In the genomic region with DNA sequence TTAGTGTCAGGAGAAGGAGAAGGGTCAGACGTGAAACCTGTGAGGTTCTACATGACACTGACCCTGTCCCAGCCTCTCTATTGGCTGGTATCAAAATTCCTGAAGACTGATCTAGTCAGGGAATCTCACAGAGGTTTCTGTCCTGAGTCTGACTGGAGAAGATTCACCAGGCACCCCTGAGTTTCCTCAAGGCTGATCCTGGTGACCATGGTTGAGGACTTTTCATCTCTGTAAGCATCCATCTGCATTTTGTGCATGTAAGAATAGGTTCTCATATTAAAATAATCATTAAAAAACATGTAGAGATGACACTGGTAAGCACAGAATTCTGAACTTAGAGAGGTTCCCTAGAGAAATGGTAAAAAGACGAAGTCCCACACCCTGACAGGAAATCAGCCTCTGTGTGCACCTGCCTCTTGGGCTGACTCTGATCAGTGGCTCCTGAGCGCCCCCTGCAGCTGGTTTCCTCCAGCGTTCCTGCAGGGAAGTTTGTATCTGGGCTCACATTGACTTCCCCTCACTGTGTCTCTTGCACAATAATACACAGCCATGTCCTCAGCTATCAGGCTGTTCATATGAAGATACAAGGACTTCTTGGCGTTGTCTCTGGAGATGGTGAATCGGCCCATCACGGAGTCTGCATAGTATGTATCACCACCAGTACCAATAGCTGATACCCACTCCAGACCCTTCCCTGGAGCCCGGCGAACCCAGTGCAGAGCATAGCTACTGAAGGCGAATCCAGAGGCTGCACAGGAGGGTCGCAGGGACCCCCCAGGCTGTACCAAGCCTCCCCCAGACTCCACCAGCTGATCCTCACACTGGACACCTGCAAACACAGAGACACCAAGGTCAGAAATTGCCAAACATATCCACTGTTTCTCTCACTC, we compare ENCODE assay signal across 9 cellular contexts.
DNase-seq lines count a peak whose midpoint lies in the region; ATAC-seq and TF ChIP-seq lines count a peak whose summit lies in the region.
"Had no signal": no experiment of that assay in that cellular context is flagged by ENCODE, and none has a peak within 500 bp of the region (broad histone marks: within the 10 kb centered on the region; RNA-seq: fewer than 3 reads in every experiment).

No MANE protein-coding gene starts in this region.

- no peak overlapping the region for H3K27ac ChIP-seq in adrenal gland

- WGBS in adrenal gland, 4 donors, result 45 to 52% (median 46%) methylated on average over 9 to 11 of the region's 11 CpGs

- intact Hi-C loops in adrenal gland (cut with DNase I), result no loop called here

- peak in 1 of 6 experiments; percentile 10 for TF ChIP-seq CTCF in adrenal gland (IDR thresholded peaks at IDR 0.05)

- H3K36me3 Mint-ChIP-seq in T-cell, result no peaks in the 10 kb centered on the region
- H3K36me3 Mint-ChIP-seq: IgD-negative memory B cell had no signal

- no peak for TF ChIP-seq POLR2A in adrenal gland (IDR thresholded peaks at IDR 0.05)

- H3K4me3 Mint-ChIP-seq in T-cell, result peak overlapping the region in 1 of 3 donors; percentile 38

- H3K27me3 ChIP-seq in adrenal gland, result no peaks in the 10 kb centered on the region

- no peaks in the 10 kb centered on the region for H3K9me3 ChIP-seq in adrenal gland (replicated peaks in 1 of 3)

- peaks cover 19 to 25% (median 22%) of the 10 kb centered on the region in 3 donors for H3K4me1 Mint-ChIP-seq in T-cell

- ATAC-seq in T-cell (replicated peaks in 1 of 4), result peak; percentile 81 to 94 (median 90)

- no peaks in the 10 kb centered on the region for H3K36me3 ChIP-seq in adrenal gland (replicated peaks in 1 of 2)

- no peaks in the 10 kb centered on the region for H3K4me1 ChIP-seq in adrenal gland (replicated peaks in 1 of 2)

- CTCF ChIA-PET in T-cell (lab: Charles Lee), result interaction anchor here (0.6 to 1.7 kb wide), 10 partner anchors 10 to 176 kb away, joined by 3 to 16 read pairs (median 4); no protein-coding TSS in a partner anchor

- peaks cover 8 to 23% of the 10 kb centered on the region in 2 donors for H3K27me3 Mint-ChIP-seq in T-cell

- no peak overlapping the region for H3K4me3 ChIP-seq in adrenal gland

- H3K27ac Mint-ChIP-seq in T-cell, result peak overlapping the region in 1 of 2 donors; percentile 28

- no peaks in the 10 kb centered on the region for H3K9me3 Mint-ChIP-seq in T-cell

- DNase-seq in HT1080 (ENCODE audit: low read depth) (peak; percentile 21), T-cell (peak; percentile 60 to 91 (median 82)), adrenal gland (peak in 6 of 7 donors; percentile 11 to 57 (median 21)), NCI-H1930 (lab: John Stamatoyannopoulos, UW) (no peak), DMS79 (lab: John Stamatoyannopoulos, UW) (no peak), NCI-H2081 treated with DMSO at 0.1 percent for 48 hours (lab: John Stamatoyannopoulos, UW) (no peak), AG08395 (ENCODE audit: low spot score) (no peak)
- peak; percentile 45 to 61 for DNase-seq in stimulated activated CD8-positive, alpha-beta memory T cell treated with anti-CD3 and anti-CD28 coated beads, Interleukin-15, amount 100 ng/mL, for 4 hours (ENCODE audit: low read depth in 2 of 2)

- POLR2A ChIA-PET in T-cell (lab: Charles Lee), result no interaction called here

Comparison
In these comparisons a context has a peak if more than half of its experiments do, and no peak if none do; other contexts are left out.
1. DNase-seq: peak in HT1080 (single experiment), T-cell (34 of 34), adrenal gland (6 of 7) and stimulated activated CD8-positive, alpha-beta memory T cell treated with anti-CD3 and anti-CD28 coated beads, Interleukin-15, amount 100 ng/mL, for 4 hours (2 of 2); none in NCI-H1930 (0 of 2), DMS79 (single experiment), NCI-H2081 treated with DMSO at 0.1 percent for 48 hours (single experiment) and AG08395 (single experiment).